ENCODE assay signal across 12 cellular contexts in genomic region chr5:139178582-139178917, GRCh38. TPM values are rescaled to one million over a fixed set of nuclear protein-coding genes. Genes with fewer than 3 reads are reported as not detected.
DNase-seq lines count a peak whose midpoint lies in the region; ATAC-seq and TF ChIP-seq lines count a peak whose summit lies in the region.
"Had no signal": no experiment of that assay in that cellular context is flagged by ENCODE, and none has a peak within 500 bp of the region (broad histone marks: within the 10 kb centered on the region; RNA-seq: fewer than 3 reads in every experiment).

No MANE protein-coding gene starts in this region.

- H3K27me3 ChIP-seq in RWPE2 (ENCODE audit: insufficient read depth, poor library complexity, severe bottlenecking) (no peaks in the 10 kb centered on the region), left lung (no peaks in the 10 kb centered on the region), foreskin keratinocyte (no peaks in the 10 kb centered on the region)

- no peaks in the 10 kb centered on the region for H3K27me3 Mint-ChIP-seq in stimulated activated memory B cell treated with anti-CD40 and anti-IgM and Interleukin-4, amounts not matched to agents 10 μg/mL and 1 μg/mL and 100 μg/mL, for 72 hours

- peaks cover 20% of the 10 kb centered on the region for H3K4me1 ChIP-seq in RWPE2 (ENCODE audit: insufficient read depth, poor library complexity, severe bottlenecking)
- H3K4me1 ChIP-seq in left lung, result peaks cover 17 to 47% of the 10 kb centered on the region in 2 donors
- peaks cover 14% of the 10 kb centered on the region for H3K4me1 ChIP-seq in foreskin keratinocyte

- peaks cover 16% of the 10 kb centered on the region for H3K36me3 Mint-ChIP-seq in stimulated activated memory B cell treated with anti-CD40 and anti-IgM and Interleukin-4, amounts not matched to agents 10 μg/mL and 1 μg/mL and 100 μg/mL, for 72 hours

- in situ Hi-C loops in GM13976 (cut with MboI; ENCODE audit: low sequenced_read_pairs, unreplicated experiment), result no loop called here

- TF ChIP-seq CTCF in RWPE2 (IDR thresholded peaks at IDR 0.05; ENCODE audit: poor library complexity, severe bottlenecking) (no peak), left lung (IDR thresholded peaks at IDR 0.05) (no peak), GM13976 (IDR thresholded peaks at IDR 0.05; ENCODE audit: borderline replicate concordance, control extremely low read depth, extremely low read depth, insufficient read depth, missing control alignments) (no peak), foreskin keratinocyte (conservative IDR thresholded peaks at IDR 0.05) (no peak)

- H3K4me1 Mint-ChIP-seq in stimulated activated memory B cell treated with anti-CD40 and anti-IgM and Interleukin-4, amounts not matched to agents 10 μg/mL and 1 μg/mL and 100 μg/mL, for 72 hours, result peaks cover 62% of the 10 kb centered on the region

- H3K9me3 Mint-ChIP-seq in stimulated activated memory B cell treated with anti-CD40 and anti-IgM and Interleukin-4, amounts not matched to agents 10 μg/mL and 1 μg/mL and 100 μg/mL, for 72 hours, result peaks cover 4% of the 10 kb centered on the region

- H3K27ac ChIP-seq in RWPE2 (ENCODE audit: poor library complexity, severe bottlenecking) (peak overlapping the region; percentile 9), left lung (peak overlapping the region; percentile 59 to 67), foreskin keratinocyte (no peak overlapping the region)

- H3K4me3 ChIP-seq in RWPE2 (ENCODE audit: severe bottlenecking) (no peak overlapping the region), left lung (no peak overlapping the region)

- H3K27ac Mint-ChIP-seq in stimulated activated memory B cell treated with anti-CD40 and anti-IgM and Interleukin-4, amounts not matched to agents 10 μg/mL and 1 μg/mL and 100 μg/mL, for 72 hours, result peak overlapping the region; percentile 72

- no peak overlapping the region for H3K4me3 Mint-ChIP-seq in stimulated activated memory B cell treated with anti-CD40 and anti-IgM and Interleukin-4, amounts not matched to agents 10 μg/mL and 1 μg/mL and 100 μg/mL, for 72 hours

- H3K9me3 ChIP-seq in RWPE2 (ENCODE audit: severe bottlenecking), result no peaks in the 10 kb centered on the region
- no peaks in the 10 kb centered on the region for H3K9me3 ChIP-seq in left lung

- DNase-seq in RWPE2 (ENCODE audit: low spot score) (no peak), left lung (no peak), GM13976 (ENCODE audit: low spot score) (no peak), foreskin keratinocyte (no peak), NCI-H1092 treated with DMSO at 0.1 percent for 48 hours (lab: John Stamatoyannopoulos, UW) (no peak)
- DNase-seq: activated naive CD4-positive, alpha-beta T cell treated with anti-CD3 and anti-CD28 coated beads, Interleukin-2, amount 50 U/mL, for 16 hours; HCEC 1CT; NCI-H2107 had no signal

- intact Hi-C loops in left lung (cut with DNase I), result no loop called here

- H3K36me3 ChIP-seq in RWPE2 (ENCODE audit: low read depth), result no peaks in the 10 kb centered on the region
- H3K36me3 ChIP-seq in left lung, result no peaks in the 10 kb centered on the region

- ATAC-seq in GM21825 (IDR thresholded peaks at IDR 0.05; ENCODE audit: unreplicated experiment), result peak; percentile 6
- no peak; the same call in 2 of the 3 replicates for ATAC-seq in RWPE2 (ENCODE audit: low read depth)
- ATAC-seq in left lung, result no peak
- no peak for ATAC-seq in stimulated activated memory B cell treated with anti-CD40 and anti-IgM and Interleukin-4, amounts not matched to agents 10 μg/mL and 1 μg/mL and 100 μg/mL, for 72 hours
- no peak for ATAC-seq in foreskin keratinocyte
- ATAC-seq in HG02938 (IDR thresholded peaks at IDR 0.05; ENCODE audit: unreplicated experiment), result no peak
- ATAC-seq: activated CD4-positive, CD25-positive, alpha-beta regulatory T cell treated with anti-CD3 and anti-CD28 coated beads, Interleukin-2, amount 50 U/mL, for 24 hours had no signal

RNA-seq across cellular contexts. Expression of gene SIL1, which starts 19.6 kb away (rescaled TPM):
- total RNA-seq in left lung (10 to 100 TPM; 67.9 to 71.7 TPM), foreskin keratinocyte (32.1 and 37.9 TPM in 2 replicates)
- polyA plus RNA-seq in foreskin keratinocyte, result 47.9 and 55.3 TPM in 2 replicates
